ENCODE assay signal across 8 cellular contexts in genomic region chr22:37633693-37634504, GRCh38. TPM values are rescaled to one million over a fixed set of nuclear protein-coding genes. Genes with fewer than 3 reads are reported as not detected.
DNase-seq lines count a peak whose midpoint lies in the region; ATAC-seq and TF ChIP-seq lines count a peak whose summit lies in the region.

No MANE protein-coding gene starts in this region.

- no peak overlapping the region for H3K4me3 ChIP-seq in liver (ENCODE audit: low read depth in 1 of 3, low read length in 3 of 3)

- peak; percentile 54 for ATAC-seq in GM21423 (IDR thresholded peaks at IDR 0.05; ENCODE audit: unreplicated experiment)

- DNase-seq in ELR (ENCODE audit: low read depth) (peak; percentile 77), HT1080 (ENCODE audit: low read depth) (peak; percentile 80), T-helper 22 cell (ENCODE audit: low read depth) (peak; percentile 40), dedifferentiated amniotic fluid mesenchymal stem cell (ENCODE audit: extremely low spot score) (peak; percentile 64), COLO829 (ENCODE audit: low spot score) (no peak)
- DNase-seq in stimulated activated CD4-positive, alpha-beta T cell treated with anti-CD3 and anti-CD28 coated beads, Interleukin-4, amount 100 ng/mL, for 4 hours = peak; percentile 26 to 46

- no peaks in the 10 kb centered on the region for H3K27me3 ChIP-seq in liver (ENCODE audit: control insufficient read depth in 4 of 4, insufficient read depth in 4 of 4, low read length in 3 of 4)

- peaks cover 7 to 55% (median 39%) of the 10 kb centered on the region in 4 donors for H3K4me1 ChIP-seq in liver (ENCODE audit: control insufficient read depth in 4 of 4, insufficient read depth in 4 of 4, low read length in 3 of 4)

- no peak overlapping the region for H3K9ac ChIP-seq in liver (ENCODE audit: low read depth in 1 of 2, low read length in 2 of 2)

- TF ChIP-seq CTCF in liver (IDR thresholded peaks at IDR 0.05; ENCODE audit: low read depth, low read length, missing input control) = peak; percentile 3

- no peak for TF ChIP-seq RAD21 in liver (IDR thresholded peaks at IDR 0.05)

- H3K9me3 ChIP-seq in liver (ENCODE audit: control insufficient read depth in 4 of 4, low read length in 3 of 4) = no peaks in the 10 kb centered on the region

- peak overlapping the region; percentile 80 to 84 for H3K27ac ChIP-seq in liver (ENCODE audit: low read depth in 1 of 2, low read length in 2 of 2)

- WGBS in liver = 37% methylated on average over 24 of the region's 24 CpGs

- H3K36me3 ChIP-seq in liver (ENCODE audit: control insufficient read depth in 4 of 4, insufficient read depth in 3 of 4, low read depth in 1 of 4, low read length in 3 of 4) = peaks cover 0 to 10% (median 3%) of the 10 kb centered on the region in 4 donors

TF ChIP-seq in liver, 16 proteins besides CTCF, POLR2A, EP300 and RAD21:
- TF ChIP-seq, protein P1, sequence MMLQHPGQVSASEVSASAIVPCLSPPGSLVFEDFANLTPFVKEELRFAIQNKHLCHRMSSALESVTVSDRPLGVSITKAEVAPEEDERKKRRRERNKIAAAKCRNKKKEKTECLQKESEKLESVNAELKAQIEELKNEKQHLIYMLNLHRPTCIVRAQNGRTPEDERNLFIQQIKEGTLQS (IDR thresholded peaks at IDR 0.05) = no peak
- no peak for TF ChIP-seq FOXA1 (IDR thresholded peaks at IDR 0.05)
- no peak for TF ChIP-seq YY1 (IDR thresholded peaks at IDR 0.05)
- no peak for TF ChIP-seq FOXA2 (IDR thresholded peaks at IDR 0.05)
- TF ChIP-seq EGR1 (IDR thresholded peaks at IDR 0.05; ENCODE audit: low read depth in 2 of 2) = no peak
- TF ChIP-seq, protein P2, sequence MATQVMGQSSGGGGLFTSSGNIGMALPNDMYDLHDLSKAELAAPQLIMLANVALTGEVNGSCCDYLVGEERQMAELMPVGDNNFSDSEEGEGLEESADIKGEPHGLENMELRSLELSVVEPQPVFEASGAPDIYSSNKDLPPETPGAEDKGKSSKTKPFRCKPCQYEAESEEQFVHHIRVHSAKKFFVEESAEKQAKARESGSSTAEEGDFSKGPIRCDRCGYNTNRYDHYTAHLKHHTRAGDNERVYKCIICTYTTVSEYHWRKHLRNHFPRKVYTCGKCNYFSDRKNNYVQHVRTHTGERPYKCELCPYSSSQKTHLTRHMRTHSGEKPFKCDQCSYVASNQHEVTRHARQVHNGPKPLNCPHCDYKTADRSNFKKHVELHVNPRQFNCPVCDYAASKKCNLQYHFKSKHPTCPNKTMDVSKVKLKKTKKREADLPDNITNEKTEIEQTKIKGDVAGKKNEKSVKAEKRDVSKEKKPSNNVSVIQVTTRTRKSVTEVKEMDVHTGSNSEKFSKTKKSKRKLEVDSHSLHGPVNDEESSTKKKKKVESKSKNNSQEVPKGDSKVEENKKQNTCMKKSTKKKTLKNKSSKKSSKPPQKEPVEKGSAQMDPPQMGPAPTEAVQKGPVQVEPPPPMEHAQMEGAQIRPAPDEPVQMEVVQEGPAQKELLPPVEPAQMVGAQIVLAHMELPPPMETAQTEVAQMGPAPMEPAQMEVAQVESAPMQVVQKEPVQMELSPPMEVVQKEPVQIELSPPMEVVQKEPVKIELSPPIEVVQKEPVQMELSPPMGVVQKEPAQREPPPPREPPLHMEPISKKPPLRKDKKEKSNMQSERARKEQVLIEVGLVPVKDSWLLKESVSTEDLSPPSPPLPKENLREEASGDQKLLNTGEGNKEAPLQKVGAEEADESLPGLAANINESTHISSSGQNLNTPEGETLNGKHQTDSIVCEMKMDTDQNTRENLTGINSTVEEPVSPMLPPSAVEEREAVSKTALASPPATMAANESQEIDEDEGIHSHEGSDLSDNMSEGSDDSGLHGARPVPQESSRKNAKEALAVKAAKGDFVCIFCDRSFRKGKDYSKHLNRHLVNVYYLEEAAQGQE (IDR thresholded peaks at IDR 0.05) = no peak
- peak in 1 of 2 donors; percentile 15 for TF ChIP-seq JUND (IDR thresholded peaks at IDR 0.05)
- TF ChIP-seq NR2F2 (IDR thresholded peaks at IDR 0.05) = no peak
- TF ChIP-seq RXRA (IDR thresholded peaks at IDR 0.05) = peak; percentile 22 to 39
- TF ChIP-seq, protein P3, sequence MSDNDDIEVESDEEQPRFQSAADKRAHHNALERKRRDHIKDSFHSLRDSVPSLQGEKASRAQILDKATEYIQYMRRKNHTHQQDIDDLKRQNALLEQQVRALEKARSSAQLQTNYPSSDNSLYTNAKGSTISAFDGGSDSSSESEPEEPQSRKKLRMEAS (IDR thresholded peaks at IDR 0.05) = no peak
- TF ChIP-seq SP1 (IDR thresholded peaks at IDR 0.05) = peak; percentile 28
- TF ChIP-seq, protein P4, sequence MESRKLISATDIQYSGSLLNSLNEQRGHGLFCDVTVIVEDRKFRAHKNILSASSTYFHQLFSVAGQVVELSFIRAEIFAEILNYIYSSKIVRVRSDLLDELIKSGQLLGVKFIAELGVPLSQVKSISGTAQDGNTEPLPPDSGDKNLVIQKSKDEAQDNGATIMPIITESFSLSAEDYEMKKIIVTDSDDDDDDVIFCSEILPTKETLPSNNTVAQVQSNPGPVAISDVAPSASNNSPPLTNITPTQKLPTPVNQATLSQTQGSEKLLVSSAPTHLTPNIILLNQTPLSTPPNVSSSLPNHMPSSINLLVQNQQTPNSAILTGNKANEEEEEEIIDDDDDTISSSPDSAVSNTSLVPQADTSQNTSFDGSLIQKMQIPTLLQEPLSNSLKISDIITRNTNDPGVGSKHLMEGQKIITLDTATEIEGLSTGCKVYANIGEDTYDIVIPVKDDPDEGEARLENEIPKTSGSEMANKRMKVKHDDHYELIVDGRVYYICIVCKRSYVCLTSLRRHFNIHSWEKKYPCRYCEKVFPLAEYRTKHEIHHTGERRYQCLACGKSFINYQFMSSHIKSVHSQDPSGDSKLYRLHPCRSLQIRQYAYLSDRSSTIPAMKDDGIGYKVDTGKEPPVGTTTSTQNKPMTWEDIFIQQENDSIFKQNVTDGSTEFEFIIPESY (IDR thresholded peaks at IDR 0.05) = no peak
- TF ChIP-seq HNF4G (IDR thresholded peaks at IDR 0.05) = no peak
- TF ChIP-seq TAF1 (conservative IDR thresholded peaks at IDR 0.05) = no peak
- TF ChIP-seq HNF4A (conservative IDR thresholded peaks at IDR 0.05) = peak; percentile 30
- peak in 1 of 2 donors; percentile 7 for TF ChIP-seq GABPA (IDR thresholded peaks at IDR 0.05 in 1 of 2, conservative IDR thresholded peaks at IDR 0.05 in 1 of 2)
TF ChIP-seq in liver: peak in this region for 5.

RNA-seq across cellular contexts. Expression of gene SH3BP1, which starts 5.6 kb away (rescaled TPM):
- total RNA-seq in HT1080 (2014; rRNA removed; shearing (Covaris generic)) = 7.8 and 14.2 TPM in 2 replicates
- polyA plus RNA-seq in HT1080 (2015; cell fraction: cytosol; rRNA removed) = 9.6 and 10.1 TPM in 2 replicates
- 17.0 and 23.1 TPM in 2 replicates for polyA plus RNA-seq in HT1080 (2015; cell fraction: nucleus; rRNA removed)
- 1 to 10 TPM; 3.8 to 8.2 TPM for total RNA-seq in liver
- polyA plus RNA-seq in liver = 1 to 10 TPM in 1 of 2 donors, under 1 TPM in 1; 0.24 to 1.7 TPM

RNA-seq across cellular contexts. Expression of gene PDXP, which starts 24.6 kb away (rescaled TPM):
- 44.5 and 52.0 TPM in 2 replicates for total RNA-seq in HT1080 (2014; rRNA removed; shearing (Covaris generic))
- 22.4 and 29.3 TPM in 2 replicates for polyA plus RNA-seq in HT1080 (2015; cell fraction: cytosol; rRNA removed)
- 9.8 and 11.9 TPM in 2 replicates for polyA plus RNA-seq in HT1080 (2015; cell fraction: nucleus; rRNA removed)
- total RNA-seq in liver = 10 to 100 TPM; 23.4 to 32.4 TPM
- polyA plus RNA-seq in liver = 10 to 100 TPM; 24.7 to 42.2 TPM

RNA-seq across cellular contexts. Expression of gene GGA1, which starts 25.3 kb away (rescaled TPM):
- total RNA-seq in HT1080 (2014; rRNA removed; shearing (Covaris generic)) = 34.0 and 35.1 TPM in 2 replicates
- 34.5 and 34.6 TPM in 2 replicates for polyA plus RNA-seq in HT1080 (2015; cell fraction: cytosol; rRNA removed)
- polyA plus RNA-seq in HT1080 (2015; cell fraction: nucleus; rRNA removed) = 145 and 177 TPM in 2 replicates
- total RNA-seq in liver = 10 to 100 TPM; 17.4 to 26.4 TPM
- 10 to 100 TPM; 15.1 to 18.2 TPM for polyA plus RNA-seq in liver

RNA-seq across cellular contexts. Expression of gene LGALS1, which starts 41.5 kb away (rescaled TPM):
- 3,838 and 5,466 TPM in 2 replicates for total RNA-seq in HT1080 (2014; rRNA removed; shearing (Covaris generic))
- polyA plus RNA-seq in HT1080 (2015; cell fraction: cytosol; rRNA removed) = 3,157 and 4,498 TPM in 2 replicates
- 1,529 and 1,831 TPM in 2 replicates for polyA plus RNA-seq in HT1080 (2015; cell fraction: nucleus; rRNA removed)
- total RNA-seq in liver = 10 to 100 TPM; 35.6 to 74.9 TPM
- 100 to 1,000 TPM; 108 to 138 TPM for polyA plus RNA-seq in liver

RNA-seq across cellular contexts. Expression of gene NOL12, which starts 52.2 kb away (rescaled TPM):
- 35.4 and 42.3 TPM in 2 replicates for total RNA-seq in HT1080 (2014; rRNA removed; shearing (Covaris generic))
- polyA plus RNA-seq in HT1080 (2015; cell fraction: cytosol; rRNA removed) = 20.9 and 37.2 TPM in 2 replicates
- polyA plus RNA-seq in HT1080 (2015; cell fraction: nucleus; rRNA removed) = 23.8 and 37.9 TPM in 2 replicates
- total RNA-seq in liver = 10 to 100 TPM; 11.3 to 16.5 TPM
- polyA plus RNA-seq in liver = 10 to 100 TPM in 1 of 2 donors, 1 to 10 TPM in 1; 6.9 to 11.6 TPM
